Comparison of ENCODE assay signal across 16 cellular contexts in the genomic region with DNA sequence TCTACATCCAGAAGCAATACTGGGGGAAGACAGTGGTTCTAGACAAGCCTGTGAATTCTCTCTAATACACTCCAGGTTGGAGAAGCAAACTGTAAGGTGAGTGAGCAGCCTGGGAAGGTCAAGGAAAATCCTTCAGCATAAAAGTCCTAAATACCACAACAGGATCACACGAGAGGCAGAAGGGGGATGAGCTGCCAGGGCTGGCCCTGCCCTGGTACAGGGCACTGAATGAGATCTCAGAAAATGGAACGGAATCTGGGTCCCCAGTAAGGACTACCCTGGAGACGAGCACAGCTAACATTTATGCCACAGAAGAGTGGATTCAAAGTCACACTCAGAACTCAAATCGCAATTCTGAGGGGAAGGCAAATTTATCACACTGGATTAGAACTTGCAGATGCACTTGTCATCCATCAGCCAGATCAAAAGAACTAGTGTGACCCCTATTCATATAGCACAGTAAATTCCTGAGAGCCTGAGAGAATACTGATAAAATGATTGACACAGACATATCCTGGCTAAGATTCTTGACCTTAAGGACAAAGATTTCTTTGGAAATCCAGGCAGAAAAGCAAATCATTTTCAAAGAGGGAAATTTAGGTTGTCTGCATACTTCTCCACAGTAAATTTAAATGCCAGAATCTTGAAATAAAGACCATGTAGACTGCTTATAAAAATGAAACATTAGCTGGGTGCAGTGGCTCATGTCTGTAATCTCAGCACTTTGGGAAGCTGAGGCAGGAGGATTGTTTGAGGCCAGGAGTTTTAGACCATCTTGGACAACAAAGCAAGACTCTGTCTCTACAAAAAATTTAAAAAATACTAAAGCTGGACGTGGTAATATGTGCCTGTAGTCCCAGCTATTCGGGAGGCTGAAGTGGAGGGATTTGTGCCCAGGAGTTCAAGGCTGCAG. TPM values are rescaled to one million over a fixed set of nuclear protein-coding genes. Genes with fewer than 3 reads are reported as not detected.
DNase-seq lines count a peak whose midpoint lies in the region; ATAC-seq and TF ChIP-seq lines count a peak whose summit lies in the region.
"Had no signal": no experiment of that assay in that cellular context is flagged by ENCODE, and none has a peak within 500 bp of the region (broad histone marks: within the 10 kb centered on the region; RNA-seq: fewer than 3 reads in every experiment).

No MANE protein-coding gene starts in this region.

- CTCF ChIA-PET in CD4-positive, alpha-beta memory T cell (lab: Charles Lee; ENCODE audit: partially characterized antibody) = interaction anchor here (0.8 to 19.4 kb wide), 9 partner anchors 8 to 89 kb away, joined by 3 to 313 read pairs (median 6); partner anchors contain the start of gene FYB1
- CTCF ChIA-PET in activated CD4-positive, alpha-beta memory T cell treated with anti-CD3 and anti-CD28 coated beads, Interleukin-2, amount 10 ng/mL, durations not matched to agents 7 days and 5 days (lab: Charles Lee) = interaction anchor here (0.8 to 12.6 kb wide), 9 partner anchors 9 to 29 kb away, joined by 3 to 97 read pairs (median 4); partner anchors contain the start of gene FYB1

- intact Hi-C loops in CD4-positive, alpha-beta memory T cell (cut with micrococcal nuclease) = no loop called here
- intact Hi-C loops in psoas muscle (cut with DNase I) = no loop called here

- H3K27ac Mint-ChIP-seq in CD4-positive, alpha-beta memory T cell = peak overlapping the region; percentile 90 to 98 (median 95)
- peak overlapping the region; percentile 79 for H3K27ac Mint-ChIP-seq in activated CD4-positive, alpha-beta memory T cell treated with anti-CD3 and anti-CD28 coated beads, Interleukin-2, amount 10 ng/mL, durations not matched to agents 7 days and 5 days
- H3K27ac Mint-ChIP-seq in immature natural killer cell = peak overlapping the region; percentile 45 to 87 (median 54)

- DNase-seq in CD4-positive, alpha-beta memory T cell = no peak
- no peak for DNase-seq in activated CD4-positive, alpha-beta memory T cell treated with anti-CD3 and anti-CD28 coated beads, Interleukin-2, amount 10 ng/mL, durations not matched to agents 7 days and 5 days
- DNase-seq in immature natural killer cell = no peak
- DNase-seq in coronary artery (ENCODE audit: low spot score) = no peak
- no peak for DNase-seq in psoas muscle
- DNase-seq: activated gamma-delta T cell, BE2C, dorsolateral prefrontal cortex, NCI-H1930, NCI-H510A, nucleus accumbens, SIG-M5, testis had no signal

- no peak for ATAC-seq in GM21423 (IDR thresholded peaks at IDR 0.05; ENCODE audit: unreplicated experiment)
- ATAC-seq in psoas muscle = no peak
- ATAC-seq: sciatic nerve had no signal

- 48 to 58% (median 51%) methylated on average over 6 of the region's 6 CpGs for WGBS in psoas muscle, 3 donors

- H3K4me1 ChIP-seq in BLaER1 treated with 17β-estradiol and CSF1 and Interleukin-3, amounts not matched to agents 10 nM and 100 nM = peaks cover 52 to 100% (median 59%) of the 10 kb centered on the region in 10 experiments
- H3K4me1 ChIP-seq in CD4-positive, alpha-beta memory T cell (ENCODE audit: insufficient read depth, low read length) = peaks cover 85% of the 10 kb centered on the region
- H3K4me1 ChIP-seq in psoas muscle = peaks cover 6% of the 10 kb centered on the region
- H3K4me1 ChIP-seq: BE2C, testis had no signal

- POLR2A ChIA-PET in CD4-positive, alpha-beta memory T cell (lab: Charles Lee; ENCODE audit: partially characterized antibody) = interaction anchor here (0.8 to 43.1 kb wide), 9 partner anchors 3 to 89 kb away, joined by 4 to 1810 read pairs (median 362); partner anchors contain the start of gene FYB1
- POLR2A ChIA-PET in activated CD4-positive, alpha-beta memory T cell treated with anti-CD3 and anti-CD28 coated beads, Interleukin-2, amount 10 ng/mL, durations not matched to agents 7 days and 5 days (lab: Charles Lee) = interaction anchor here (0.8 to 19.0 kb wide), 11 partner anchors 7 to 120 kb away, joined by 3 to 508 read pairs (median 16); no protein-coding TSS in a partner anchor

- H3K4me1 Mint-ChIP-seq in CD4-positive, alpha-beta memory T cell = peaks cover 61 to 87% (median 74%) of the 10 kb centered on the region in 4 donors
- peaks cover 85% of the 10 kb centered on the region for H3K4me1 Mint-ChIP-seq in activated CD4-positive, alpha-beta memory T cell treated with anti-CD3 and anti-CD28 coated beads, Interleukin-2, amount 10 ng/mL, durations not matched to agents 7 days and 5 days
- peaks cover 85 to 99% of the 10 kb centered on the region in 2 donors for H3K4me1 Mint-ChIP-seq in immature natural killer cell

- no peaks in the 10 kb centered on the region for H3K9me3 Mint-ChIP-seq in CD4-positive, alpha-beta memory T cell
- H3K9me3 Mint-ChIP-seq in activated CD4-positive, alpha-beta memory T cell treated with anti-CD3 and anti-CD28 coated beads, Interleukin-2, amount 10 ng/mL, durations not matched to agents 7 days and 5 days = no peaks in the 10 kb centered on the region
- no peaks in the 10 kb centered on the region for H3K9me3 Mint-ChIP-seq in immature natural killer cell

- peak overlapping the region; percentile 84 to 92 (median 88) for H3K4me3 Mint-ChIP-seq in CD4-positive, alpha-beta memory T cell
- H3K4me3 Mint-ChIP-seq in activated CD4-positive, alpha-beta memory T cell treated with anti-CD3 and anti-CD28 coated beads, Interleukin-2, amount 10 ng/mL, durations not matched to agents 7 days and 5 days = peak overlapping the region; percentile 76
- peak overlapping the region in 1 of 5 donors; percentile 6 for H3K4me3 Mint-ChIP-seq in immature natural killer cell

- no peaks in the 10 kb centered on the region for H3K27me3 Mint-ChIP-seq in CD4-positive, alpha-beta memory T cell
- H3K27me3 Mint-ChIP-seq in activated CD4-positive, alpha-beta memory T cell treated with anti-CD3 and anti-CD28 coated beads, Interleukin-2, amount 10 ng/mL, durations not matched to agents 7 days and 5 days = no peaks in the 10 kb centered on the region
- H3K27me3 Mint-ChIP-seq in immature natural killer cell (ENCODE audit: low read depth in 3 of 3) = peaks cover 0 to 3% (median 2%) of the 10 kb centered on the region in 3 donors

- no peak overlapping the region for H3K9ac ChIP-seq in BLaER1 treated with 17β-estradiol and CSF1 and Interleukin-3, amounts not matched to agents 10 nM and 100 nM

- peaks cover 0 to 100% (median 0%) of the 10 kb centered on the region in 11 experiments; a peak in 6 of 22 replicates for H4K20me1 ChIP-seq in BLaER1 treated with 17β-estradiol and CSF1 and Interleukin-3, amounts not matched to agents 10 nM and 100 nM

- no peaks in the 10 kb centered on the region for H3K9me3 ChIP-seq in BLaER1 treated with 17β-estradiol and CSF1 and Interleukin-3, amounts not matched to agents 10 nM and 100 nM (replicated peaks in 1 of 11)
- no peaks in the 10 kb centered on the region for H3K9me3 ChIP-seq in CD4-positive, alpha-beta memory T cell (ENCODE audit: control insufficient read depth in 1 of 2, low read length in 2 of 2)
- H3K9me3 ChIP-seq in psoas muscle = no peaks in the 10 kb centered on the region
- H3K9me3 ChIP-seq: BE2C, testis had no signal

- peak overlapping the region in 10 of 11 experiments; percentile 49 to 86 (median 66); a peak in 20 of 22 replicates for H3K4me2 ChIP-seq in BLaER1 treated with 17β-estradiol and CSF1 and Interleukin-3, amounts not matched to agents 10 nM and 100 nM

- H3K36me3 ChIP-seq in BLaER1 treated with 17β-estradiol and CSF1 and Interleukin-3, amounts not matched to agents 10 nM and 100 nM = peaks cover 0 to 51% (median 0%) of the 10 kb centered on the region in 11 experiments; a peak in 4 of 22 replicates
- no peaks in the 10 kb centered on the region for H3K36me3 ChIP-seq in CD4-positive, alpha-beta memory T cell (ENCODE audit: insufficient read depth, low read length)
- no peaks in the 10 kb centered on the region for H3K36me3 ChIP-seq in psoas muscle (ENCODE audit: insufficient read depth in 1 of 2, low read depth in 1 of 2)
- H3K36me3 ChIP-seq: BE2C had no signal

- no peak overlapping the region for H3K4me3 ChIP-seq in BLaER1 treated with 17β-estradiol and CSF1 and Interleukin-3, amounts not matched to agents 10 nM and 100 nM
- H3K4me3 ChIP-seq in CD4-positive, alpha-beta memory T cell (ENCODE audit: low read length in 2 of 2) = peak overlapping the region; percentile 30 to 49
- H3K4me3 ChIP-seq in coronary artery (no peak overlapping the region), psoas muscle (no peak overlapping the region)
- H3K4me3 ChIP-seq: dorsolateral prefrontal cortex, testis had no signal

- no peaks in the 10 kb centered on the region for H3K27me3 ChIP-seq in BLaER1 treated with 17β-estradiol and CSF1 and Interleukin-3, amounts not matched to agents 10 nM and 100 nM
- H3K27me3 ChIP-seq in CD4-positive, alpha-beta memory T cell (ENCODE audit: insufficient read depth, low read length) = no peaks in the 10 kb centered on the region
- no peaks in the 10 kb centered on the region for H3K27me3 ChIP-seq in psoas muscle (ENCODE audit: insufficient read depth in 3 of 3, low read length in 2 of 3)
- H3K27me3 ChIP-seq: testis had no signal

- H3K27ac ChIP-seq in BLaER1 treated with 17β-estradiol and CSF1 and Interleukin-3, amounts not matched to agents 10 nM and 100 nM = no peak overlapping the region
- peak overlapping the region; percentile 59 for H3K27ac ChIP-seq in CD4-positive, alpha-beta memory T cell (ENCODE audit: low read depth, low read length)
- H3K27ac ChIP-seq in coronary artery (no peak overlapping the region), psoas muscle (no peak overlapping the region)
- H3K27ac ChIP-seq: dorsolateral prefrontal cortex, testis had no signal

- H3K36me3 Mint-ChIP-seq in CD4-positive, alpha-beta memory T cell = peaks cover 40 to 57% of the 10 kb centered on the region in 2 donors
- peaks cover 63% of the 10 kb centered on the region for H3K36me3 Mint-ChIP-seq in activated CD4-positive, alpha-beta memory T cell treated with anti-CD3 and anti-CD28 coated beads, Interleukin-2, amount 10 ng/mL, durations not matched to agents 7 days and 5 days (ENCODE audit: low read depth)
- H3K36me3 Mint-ChIP-seq in immature natural killer cell = peaks cover 11 to 32% (median 15%) of the 10 kb centered on the region in 3 donors

- no peak for TF ChIP-seq CTCF in coronary artery (IDR thresholded peaks at IDR 0.05)
- TF ChIP-seq CTCF in psoas muscle (IDR thresholded peaks at IDR 0.05) = no peak

RNA-seq across cellular contexts. Expression of gene FYB1, which starts 25.6 kb away (rescaled TPM):
- 100 to 1,000 TPM; 571 to 596 TPM for total RNA-seq in CD4-positive, alpha-beta memory T cell
- 100 to 1,000 TPM; 184 to 414 TPM for polyA plus RNA-seq in CD4-positive, alpha-beta memory T cell
- total RNA-seq in activated CD4-positive, alpha-beta memory T cell treated with anti-CD3 and anti-CD28 coated beads, Interleukin-2, amount 10 ng/mL, durations not matched to agents 7 days and 5 days = 100 to 1,000 TPM; 260 to 270 TPM
- polyA plus RNA-seq in immature natural killer cell = 100 to 1,000 TPM in 1 of 3 donors, 10 to 100 TPM in 2; 50.6 to 205 (median 80.2) TPM
- total RNA-seq in psoas muscle = 1 to 10 TPM; 1.3 to 3.2 (median 2.3) TPM
- under 1 TPM; 0.22 to 0.35 (median 0.25) TPM for polyA plus RNA-seq in psoas muscle

Comparison
In these comparisons a context has a peak if more than half of its experiments do, and no peak if none do; other contexts are left out.
1. H3K4me3 ChIP-seq: peak in CD4-positive, alpha-beta memory T cell (2 of 2); none in BLaER1 treated with 17β-estradiol and CSF1 and Interleukin-3, amounts not matched to agents 10 nM and 100 nM (0 of 10), coronary artery (single experiment) and psoas muscle (single experiment).
2. RNA of gene FYB1, which starts 25.6 kb away (total RNA-seq): 571 to 596 TPM in CD4-positive, alpha-beta memory T cell and 260 to 270 TPM in activated CD4-positive, alpha-beta memory T cell treated with anti-CD3 and anti-CD28 coated beads, Interleukin-2, amount 10 ng/mL, durations not matched to agents 7 days and 5 days; 1.3 to 3.2 TPM in psoas muscle; every median in the first group is over 10 times any median in the second.
3. Peak in every context shown above with its lines, with median percentiles within 50 percentile points of each other: H3K27ac Mint-ChIP-seq.